In the genomic region with DNA sequence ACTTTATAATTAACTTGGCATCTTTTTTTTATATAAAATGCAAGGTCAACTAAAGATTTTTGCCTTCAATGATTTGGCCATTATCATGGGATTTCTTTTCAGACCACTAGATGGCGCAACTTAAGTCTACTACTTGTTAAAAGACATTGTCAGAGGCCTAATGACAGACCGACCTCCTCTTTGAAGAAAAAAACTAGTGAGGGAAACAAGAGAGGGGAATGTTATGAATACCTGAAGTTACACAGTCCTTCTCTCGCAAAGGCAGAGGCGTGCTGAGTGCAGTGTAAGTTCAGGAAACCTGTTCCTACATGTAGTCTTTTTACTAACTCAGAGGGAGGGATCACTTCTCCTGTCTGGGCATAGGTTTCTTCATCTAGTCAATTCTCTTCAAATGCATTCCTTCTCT, we compare ENCODE assay signal across 8 cellular contexts. TPM values are rescaled to one million over a fixed set of nuclear protein-coding genes. Genes with fewer than 3 reads are reported as not detected.
A peak's percentile ranks its signal among the peaks of the same experiment; 100 is the strongest.
DNase-seq lines count a peak whose midpoint lies in the region; ATAC-seq, FAIRE-seq and TF ChIP-seq lines count a peak whose summit lies in the region.

No MANE protein-coding gene starts in this region.

- no peak overlapping the region for H3K27ac Mint-ChIP-seq in astrocyte (ENCODE audit: unreplicated experiment)
- no peak overlapping the region for H3K27ac Mint-ChIP-seq in stimulated activated naive CD8-positive, alpha-beta T cell treated with anti-CD3 and anti-CD28 coated beads, Interleukin-15, amount 100 ng/mL, for 72 hours

- H3K4me1 Mint-ChIP-seq in astrocyte (ENCODE audit: low read depth, unreplicated experiment): no peaks in the 10 kb centered on the region
- H3K4me1 Mint-ChIP-seq in stimulated activated naive CD8-positive, alpha-beta T cell treated with anti-CD3 and anti-CD28 coated beads, Interleukin-15, amount 100 ng/mL, for 72 hours: no peaks in the 10 kb centered on the region

- H3K9me3 Mint-ChIP-seq in astrocyte (ENCODE audit: unreplicated experiment): no peaks in the 10 kb centered on the region
- H3K9me3 Mint-ChIP-seq in stimulated activated naive CD8-positive, alpha-beta T cell treated with anti-CD3 and anti-CD28 coated beads, Interleukin-15, amount 100 ng/mL, for 72 hours: no peaks in the 10 kb centered on the region

- no peaks in the 10 kb centered on the region for H3K27me3 Mint-ChIP-seq in astrocyte (ENCODE audit: low read depth, unreplicated experiment)
- peaks cover 20% of the 10 kb centered on the region for H3K27me3 Mint-ChIP-seq in stimulated activated naive CD8-positive, alpha-beta T cell treated with anti-CD3 and anti-CD28 coated beads, Interleukin-15, amount 100 ng/mL, for 72 hours

- ATAC-seq in Right ventricle myocardium inferior: no peak
- ATAC-seq in HG02870 (IDR thresholded peaks at IDR 0.05; ENCODE audit: unreplicated experiment): peak; percentile 42
- ATAC-seq in stimulated activated naive CD8-positive, alpha-beta T cell treated with anti-CD3 and anti-CD28 coated beads, Interleukin-15, amount 100 ng/mL, for 72 hours: peak; percentile 57

- no peaks in the 10 kb centered on the region for H3K36me3 Mint-ChIP-seq in astrocyte (ENCODE audit: low read depth, unreplicated experiment)

- H3K79me2 ChIP-seq in astrocyte (ENCODE audit: insufficient read depth, low read length) (no peaks in the 10 kb centered on the region), hepatocyte (no peaks in the 10 kb centered on the region)

- DNase-seq in cardiac muscle cell (ENCODE audit: low read depth in 1 of 2, low spot score in 1 of 2): peak; percentile 76 to 79
- DNase-seq in Right ventricle myocardium inferior (ENCODE audit: missing footprints): no peak
- peak; percentile 23 to 74 for DNase-seq in NCI-H526 (lab: John Stamatoyannopoulos, UW)
- peak; percentile 50 for DNase-seq in astrocyte (ENCODE audit: low read depth)
- DNase-seq in hepatocyte (ENCODE audit: low spot score): peak; percentile 76
- DNase-seq in stimulated activated naive CD8-positive, alpha-beta T cell treated with anti-CD3 and anti-CD28 coated beads, Interleukin-15, amount 100 ng/mL, for 72 hours: peak; percentile 18 to 32
- no peak for DNase-seq in ecto neural progenitor cell (ENCODE audit: low spot score)

- H3K4me3 ChIP-seq in cardiac muscle cell (no peak overlapping the region), astrocyte (ENCODE audit: insufficient read depth, low read depth, low read length) (no peak overlapping the region), hepatocyte (no peak overlapping the region)

- no peak for FAIRE-seq in astrocyte (lab: Jason Lieb, UNC)

- intact Hi-C loops in Right ventricle myocardium inferior (cut with DNase I): loop anchor here (2.0 to 10.0 kb wide), 2 partner anchors 25 to 321 kb away; no protein-coding TSS in a partner anchor

- H3K4me2 ChIP-seq in astrocyte (ENCODE audit: low read length) (no peak overlapping the region), hepatocyte (no peak overlapping the region)

- no peaks in the 10 kb centered on the region for H3K9me2 ChIP-seq in hepatocyte (replicated peaks; ENCODE audit: insufficient read depth)

- TF ChIP-seq CTCF in cardiac muscle cell (IDR thresholded peaks at IDR 0.05; ENCODE audit: low read depth, low read length): peak; percentile 68
- TF ChIP-seq CTCF in astrocyte (IDR thresholded peaks at IDR 0.05; ENCODE audit: insufficient read depth, low read depth, low read length): peak; percentile 74
- peak; percentile 70 for TF ChIP-seq CTCF in hepatocyte (IDR thresholded peaks at IDR 0.05; ENCODE audit: poor library complexity)

- H3K36me3 ChIP-seq in cardiac muscle cell (no peaks in the 10 kb centered on the region), astrocyte (ENCODE audit: insufficient read depth, low read length) (no peaks in the 10 kb centered on the region), hepatocyte (replicated peaks; ENCODE audit: insufficient read depth, low read depth) (no peaks in the 10 kb centered on the region)

- no peak overlapping the region for H3K4me3 Mint-ChIP-seq in astrocyte (ENCODE audit: unreplicated experiment)
- no peak overlapping the region for H3K4me3 Mint-ChIP-seq in stimulated activated naive CD8-positive, alpha-beta T cell treated with anti-CD3 and anti-CD28 coated beads, Interleukin-15, amount 100 ng/mL, for 72 hours

- WGBS in hepatocyte (ENCODE audit: low lambda C conversion rate, missing lambda C conversion rate): 27% methylated on average over 4 of the region's 4 CpGs

- H3K9me3 ChIP-seq in cardiac muscle cell (ENCODE audit: low read depth) (no peaks in the 10 kb centered on the region), astrocyte (ENCODE audit: insufficient read depth, low read depth, low read length) (no peaks in the 10 kb centered on the region), hepatocyte (ENCODE audit: low read depth) (no peaks in the 10 kb centered on the region)

- H3K27me3 ChIP-seq in cardiac muscle cell (peaks cover 3% of the 10 kb centered on the region), astrocyte (ENCODE audit: insufficient read depth, low read length) (no peaks in the 10 kb centered on the region), hepatocyte (no peaks in the 10 kb centered on the region)

- H3K4me1 ChIP-seq in cardiac muscle cell (ENCODE audit: low read depth): no peaks in the 10 kb centered on the region
- no peaks in the 10 kb centered on the region for H3K4me1 ChIP-seq in astrocyte (ENCODE audit: insufficient read depth, low read length)
- no peaks in the 10 kb centered on the region for H3K4me1 ChIP-seq in hepatocyte (ENCODE audit: insufficient read depth)

- H2AFZ ChIP-seq in astrocyte (ENCODE audit: low read depth, low read length) (peak overlapping the region; percentile 63), hepatocyte (peak overlapping the region; percentile 17)

- H3K27ac ChIP-seq in cardiac muscle cell (no peak overlapping the region), astrocyte (ENCODE audit: low read depth, low read length) (no peak overlapping the region), hepatocyte (peak overlapping the region; percentile 4)

- H3K9ac ChIP-seq in astrocyte (ENCODE audit: low read length): no peak overlapping the region

- H4K20me1 ChIP-seq in astrocyte (ENCODE audit: insufficient read depth, low read length) (no peaks in the 10 kb centered on the region), hepatocyte (ENCODE audit: insufficient read depth, poor library complexity, severe bottlenecking) (no peaks in the 10 kb centered on the region)

RNA-seq across cellular contexts. Expression of gene TRAPPC3L, which starts 9.3 kb away (rescaled TPM):
- total RNA-seq in cardiac muscle cell (not detected in 2 replicates), Right ventricle myocardium inferior (not detected), astrocyte (not detected in 2 replicates), hepatocyte (0.40 TPM in 1 of 2 replicates, not detected in the other)
- polyA plus RNA-seq in cardiac muscle cell (not detected in 2 replicates), hepatocyte (1.2 TPM in 1 of 2 replicates, not detected in the other)

RNA-seq across cellular contexts. Expression of gene CALHM4, which starts 17.3 kb away (rescaled TPM):
- total RNA-seq in cardiac muscle cell: not detected in 2 replicates
- not detected in 2 replicates for polyA plus RNA-seq in cardiac muscle cell
- not detected for total RNA-seq in Right ventricle myocardium inferior
- 0.20 TPM in 1 of 2 replicates, not detected in the other for total RNA-seq in astrocyte
- total RNA-seq in hepatocyte: not detected in 2 replicates
- not detected in 2 replicates for polyA plus RNA-seq in hepatocyte

RNA-seq across cellular contexts. Expression of gene CALHM5, which starts 24.8 kb away (rescaled TPM):
- total RNA-seq in cardiac muscle cell (0.11 TPM in 1 of 2 replicates, not detected in the other), Right ventricle myocardium inferior (2.9 TPM), astrocyte (1.8 and 1.9 TPM in 2 replicates), hepatocyte (1.2 and 1.7 TPM in 2 replicates)
- polyA plus RNA-seq in cardiac muscle cell (not detected in 2 replicates), hepatocyte (0.46 and 0.62 TPM in 2 replicates)

RNA-seq across cellular contexts. Expression of gene RWDD1, which starts 35.1 kb away (rescaled TPM):
- total RNA-seq in cardiac muscle cell (34.1 and 37.2 TPM in 2 replicates), Right ventricle myocardium inferior (72.6 TPM), astrocyte (42.1 and 45.1 TPM in 2 replicates), hepatocyte (41.0 and 54.1 TPM in 2 replicates)
- polyA plus RNA-seq in cardiac muscle cell (70.0 and 70.7 TPM in 2 replicates), hepatocyte (43.3 and 48.8 TPM in 2 replicates)

Comparison
In these comparisons a context has a peak if more than half of its experiments do, and no peak if none do; other contexts are left out.
1. DNase-seq: peak in cardiac muscle cell (2 of 2), NCI-H526 (2 of 2), astrocyte (single experiment), hepatocyte (single experiment) and stimulated activated naive CD8-positive, alpha-beta T cell treated with anti-CD3 and anti-CD28 coated beads, Interleukin-15, amount 100 ng/mL, for 72 hours (2 of 2); none in Right ventricle myocardium inferior (single experiment) and ecto neural progenitor cell (single experiment).
2. Peak in every context shown above with its lines, with median percentiles within 50 percentile points of each other: CTCF ChIP-seq.